ENCODE assay signal across 20 cellular contexts in genomic region chr5:118068886-118069285, GRCh38.
A peak's percentile ranks its signal among the peaks of the same experiment; 100 is the strongest.
DNase-seq lines count a peak whose midpoint lies in the region; ATAC-seq and TF ChIP-seq lines count a peak whose summit lies in the region.
"Had no signal": no experiment of that assay in that cellular context is flagged by ENCODE, and none has a peak within 500 bp of the region (broad histone marks: within the 10 kb centered on the region; RNA-seq: fewer than 3 reads in every experiment).

No MANE protein-coding gene starts in this region.

- H2AFZ ChIP-seq in neural cell (ENCODE audit: low read depth, low read length) = no peak overlapping the region
- H2AFZ ChIP-seq: GM23248 had no signal

- no peaks in the 10 kb centered on the region for H3K9me3 ChIP-seq in neural cell (ENCODE audit: low read length)
- H3K9me3 ChIP-seq: BE2C; BLaER1 treated with 17β-estradiol and CSF1 and Interleukin-3, amounts not matched to agents 10 nM and 100 nM had no signal

- H3K27ac ChIP-seq in neural cell (ENCODE audit: low read length) = peak overlapping the region; percentile 83
- H3K27ac ChIP-seq: A549; BLaER1 treated with 17β-estradiol and CSF1 and Interleukin-3, amounts not matched to agents 10 nM and 100 nM; GM23248 had no signal

- DNase-seq in D341Med (ENCODE audit: low spot score) (peak; percentile 27), NCI-H82 (lab: John Stamatoyannopoulos, UW) (peak; percentile 62), astrocyte of the hippocampus (ENCODE audit: low read depth, low spot score) (peak; percentile 7), NCI-H146 treated with DMSO at 0.1 percent for 48 hours (lab: John Stamatoyannopoulos, UW; ENCODE audit: unreplicated experiment) (no peak), NOMO-1 treated with DMSO at 0.1 percent for 48 hours (lab: John Stamatoyannopoulos, UW; ENCODE audit: unreplicated experiment) (no peak)
- DNase-seq: 8988T; ACHN; AML-193; BE2C; CD4-positive, alpha-beta T cell; CD8-positive, alpha-beta memory T cell; DMS53; DMS79 treated with DMSO at 0.1 percent for 48 hours; GM23248; H7; HCEC 1CT had no signal

- no peak for TF ChIP-seq CTCF in neural cell (IDR thresholded peaks at IDR 0.05; ENCODE audit: poor library complexity, severe bottlenecking)

- ATAC-seq in HG03039 (IDR thresholded peaks at IDR 0.05; ENCODE audit: unreplicated experiment) = no peak
- ATAC-seq: A549 had no signal

- no peak for TF ChIP-seq EP300 in neural cell (conservative IDR thresholded peaks at IDR 0.05; ENCODE audit: poor library complexity, severe bottlenecking)

- H3K9me2 ChIP-seq in neural cell (ENCODE audit: insufficient read depth, low read length) = no peaks in the 10 kb centered on the region

- H3K79me2 ChIP-seq in neural cell (replicated peaks; ENCODE audit: insufficient read depth, low read length) = no peaks in the 10 kb centered on the region

- no peaks in the 10 kb centered on the region for H3F3A ChIP-seq in neural cell (ENCODE audit: insufficient read depth, low read length, poor library complexity, severe bottlenecking)

- peak overlapping the region; percentile 9 for H3K4me2 ChIP-seq in neural cell (ENCODE audit: low read length)
- H3K4me2 ChIP-seq: A549; BLaER1 treated with 17β-estradiol and CSF1 and Interleukin-3, amounts not matched to agents 10 nM and 100 nM had no signal

- H3K9ac ChIP-seq in neural cell (ENCODE audit: low read length) = no peak overlapping the region
- H3K9ac ChIP-seq: BLaER1 treated with 17β-estradiol and CSF1 and Interleukin-3, amounts not matched to agents 10 nM and 100 nM; GM23248 had no signal

- no peaks in the 10 kb centered on the region for H4K20me1 ChIP-seq in neural cell (ENCODE audit: insufficient read depth)
- H4K20me1 ChIP-seq: BLaER1 treated with 17β-estradiol and CSF1 and Interleukin-3, amounts not matched to agents 10 nM and 100 nM had no signal

- H3K4me3 ChIP-seq in neural cell (ENCODE audit: low read length) = peak overlapping the region; percentile 34
- H3K4me3 ChIP-seq: A549; BLaER1 treated with 17β-estradiol and CSF1 and Interleukin-3, amounts not matched to agents 10 nM and 100 nM; GM23248 had no signal

- no peaks in the 10 kb centered on the region for H3K27me3 ChIP-seq in neural cell (ENCODE audit: insufficient read depth, low read depth, low read length)
- H3K27me3 ChIP-seq: BE2C; BLaER1 treated with 17β-estradiol and CSF1 and Interleukin-3, amounts not matched to agents 10 nM and 100 nM had no signal

- no peaks in the 10 kb centered on the region for H3K36me3 ChIP-seq in neural cell (ENCODE audit: insufficient read depth, low read length)
- H3K36me3 ChIP-seq: BE2C; BLaER1 treated with 17β-estradiol and CSF1 and Interleukin-3, amounts not matched to agents 10 nM and 100 nM had no signal

- no peak for TF ChIP-seq RAD21 in neural cell (conservative IDR thresholded peaks at IDR 0.05)

TF ChIP-seq in neural cell, 6 proteins besides CTCF, POLR2A, EP300 and RAD21:
- TF ChIP-seq MXI1 (conservative IDR thresholded peaks at IDR 0.05; ENCODE audit: poor library complexity, severe bottlenecking) = no peak
- TF ChIP-seq POLR2AphosphoS5 (IDR thresholded peaks at IDR 0.05) = no peak
- no peak for TF ChIP-seq EZH2 (IDR thresholded peaks at IDR 0.05; ENCODE audit: borderline replicate concordance, insufficient read depth, low read length, poor library complexity, severe bottlenecking)
- TF ChIP-seq SMC3 (conservative IDR thresholded peaks at IDR 0.05; ENCODE audit: poor library complexity) = no peak

Comparison
In these comparisons a context has a peak if more than half of its experiments do, and no peak if none do; other contexts are left out.
1. DNase-seq: peak in D341Med (single experiment), NCI-H82 (single experiment) and astrocyte of the hippocampus (single experiment); none in NCI-H146 treated with DMSO at 0.1 percent for 48 hours (single experiment) and NOMO-1 treated with DMSO at 0.1 percent for 48 hours (single experiment).